In the genomic region with DNA sequence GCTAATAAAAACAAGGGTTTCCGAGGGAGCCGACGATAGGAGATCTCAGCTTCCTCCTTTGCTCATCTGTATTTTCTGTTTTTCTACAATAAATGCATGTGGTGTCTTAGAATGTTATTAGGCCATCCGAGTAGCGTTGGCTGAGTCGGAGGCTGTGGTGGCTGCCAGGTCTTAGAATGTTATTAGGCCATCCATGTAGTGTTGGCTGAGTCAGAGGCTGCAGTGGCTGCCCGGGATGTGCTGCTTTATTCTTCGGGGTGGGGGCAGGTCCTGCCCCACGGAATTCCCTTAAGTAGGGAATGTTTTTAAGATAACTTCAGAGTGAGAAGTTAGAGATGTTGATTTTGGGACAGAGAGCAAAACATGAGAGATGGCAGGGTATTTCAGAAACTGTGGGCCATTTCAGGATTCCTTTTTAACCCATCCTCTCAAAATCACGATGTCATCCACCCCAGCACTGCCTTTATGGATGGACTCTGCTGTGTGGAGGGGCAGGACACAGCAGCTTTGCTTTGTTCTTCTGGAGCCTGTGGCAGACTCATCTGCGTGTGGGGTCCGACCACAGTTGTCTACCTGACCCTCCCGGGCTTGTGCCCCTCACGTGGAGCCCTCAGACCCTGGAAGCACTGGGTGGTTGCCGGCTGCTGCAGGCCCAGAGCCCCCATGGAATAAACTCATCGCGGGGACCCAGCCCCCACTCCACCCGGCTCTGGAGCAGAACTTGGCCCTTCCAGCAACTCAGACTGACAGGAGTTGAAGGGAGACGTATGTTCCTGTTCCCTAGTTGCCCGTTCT, we compare ENCODE assay signal across 13 cellular contexts. TPM values are rescaled to one million over a fixed set of nuclear protein-coding genes. Genes with fewer than 3 reads are reported as not detected.
DNase-seq lines count a peak whose midpoint lies in the region; ATAC-seq and TF ChIP-seq lines count a peak whose summit lies in the region.
"Had no signal": no experiment of that assay in that cellular context is flagged by ENCODE, and none has a peak within 500 bp of the region (broad histone marks: within the 10 kb centered on the region; RNA-seq: fewer than 3 reads in every experiment).

No MANE protein-coding gene starts in this region.

- H3K27ac Mint-ChIP-seq in effector memory CD8-positive, alpha-beta T cell = no peak overlapping the region
- H3K27ac Mint-ChIP-seq: T-helper 2 cell treated with Interferon-gamma antibody and Interleukin-4, amounts not matched to agents 5 μg/mL and 100 μg/mL, for 36 hours had no signal

- peak; percentile 57 for ATAC-seq in left lung
- no peak for ATAC-seq in effector memory CD8-positive, alpha-beta T cell (replicated peaks)
- ATAC-seq in HG02571 (IDR thresholded peaks at IDR 0.05; ENCODE audit: unreplicated experiment) = no peak

- H3K9me3 Mint-ChIP-seq in effector memory CD8-positive, alpha-beta T cell = no peaks in the 10 kb centered on the region
- H3K9me3 Mint-ChIP-seq: T-helper 2 cell treated with Interferon-gamma antibody and Interleukin-4, amounts not matched to agents 5 μg/mL and 100 μg/mL, for 36 hours had no signal

- peaks cover 34% of the 10 kb centered on the region for H3K36me3 Mint-ChIP-seq in effector memory CD8-positive, alpha-beta T cell (ENCODE audit: insufficient read depth)

- TF ChIP-seq CTCF in choroid plexus epithelial cell (conservative IDR thresholded peaks at IDR 0.05; ENCODE audit: low read depth, low read length) (no peak), left lung (IDR thresholded peaks at IDR 0.05) (no peak)

- H3K4me3 Mint-ChIP-seq in effector memory CD8-positive, alpha-beta T cell = no peak overlapping the region
- H3K4me3 Mint-ChIP-seq: T-helper 2 cell treated with Interferon-gamma antibody and Interleukin-4, amounts not matched to agents 5 μg/mL and 100 μg/mL, for 36 hours had no signal

- DNase-seq in A172 (ENCODE audit: low spot score) (peak; percentile 69), HT1080 (ENCODE audit: low read depth) (peak; percentile 53), choroid plexus epithelial cell (ENCODE audit: low read depth) (peak; percentile 74), left lung (peak in 1 of 2 donors; percentile 58), DMS53 treated with DMSO at 0.1 percent for 48 hours (lab: John Stamatoyannopoulos, UW; ENCODE audit: unreplicated experiment) (no peak)
- DNase-seq in effector memory CD8-positive, alpha-beta T cell = no peak
- DNase-seq in effector memory CD4-positive, alpha-beta T cell = no peak
- DNase-seq: activated CD8-positive, alpha-beta memory T cell treated with anti-CD3 and anti-CD28 coated beads, Interleukin-2, amount 50 U/mL, for 4 hours; NCI-H1092 had no signal

- H3K36me3 ChIP-seq in left lung = peaks cover 0 to 79% of the 10 kb centered on the region in 2 donors
- peaks cover 76% of the 10 kb centered on the region for H3K36me3 ChIP-seq in effector memory CD4-positive, alpha-beta T cell (ENCODE audit: control insufficient read depth, insufficient read depth, low read length)

- H3K9me3 ChIP-seq in left lung = no peaks in the 10 kb centered on the region
- H3K9me3 ChIP-seq in effector memory CD4-positive, alpha-beta T cell (ENCODE audit: control insufficient read depth, low read length) = no peaks in the 10 kb centered on the region

- H3K4me1 Mint-ChIP-seq in effector memory CD8-positive, alpha-beta T cell (ENCODE audit: low read depth in 2 of 2) = peaks cover 17 to 19% of the 10 kb centered on the region in 2 donors

- no peaks in the 10 kb centered on the region for H3K27me3 ChIP-seq in left lung
- no peaks in the 10 kb centered on the region for H3K27me3 ChIP-seq in effector memory CD4-positive, alpha-beta T cell (replicated peaks; ENCODE audit: control insufficient read depth, insufficient read depth, low read length, poor library complexity, severe bottlenecking)
- H3K27me3 ChIP-seq: cardiac muscle cell had no signal

- no peak overlapping the region for H3K4me3 ChIP-seq in choroid plexus epithelial cell (ENCODE audit: low read depth, low read length)
- no peak overlapping the region for H3K4me3 ChIP-seq in left lung
- no peak overlapping the region for H3K4me3 ChIP-seq in effector memory CD4-positive, alpha-beta T cell (ENCODE audit: insufficient read depth, low read depth, low read length, poor library complexity, severe bottlenecking)
- H3K4me3 ChIP-seq: cardiac muscle cell had no signal

- peaks cover 0 to 3% of the 10 kb centered on the region in 2 donors for H3K4me1 ChIP-seq in left lung
- no peaks in the 10 kb centered on the region for H3K4me1 ChIP-seq in effector memory CD4-positive, alpha-beta T cell (ENCODE audit: control insufficient read depth, insufficient read depth, low read length, poor library complexity, severe bottlenecking)

- intact Hi-C loops in left lung (cut with DNase I) = no loop called here

- H3K27me3 Mint-ChIP-seq in effector memory CD8-positive, alpha-beta T cell = no peaks in the 10 kb centered on the region

- H3K27ac ChIP-seq in left lung = no peak overlapping the region
- H3K27ac ChIP-seq in effector memory CD4-positive, alpha-beta T cell (ENCODE audit: insufficient read depth, low read length, poor library complexity, severe bottlenecking) = no peak overlapping the region
- H3K27ac ChIP-seq: cardiac muscle cell had no signal

RNA-seq across cellular contexts. Expression of gene OSBPL2, which starts 20.4 kb away (rescaled TPM):
- total RNA-seq in A172 (2014; rRNA removed; shearing (Covaris generic)) = 20.1 TPM in 2 replicates
- 13.4 and 17.6 TPM in 2 replicates for total RNA-seq in HT1080 (2014; rRNA removed; shearing (Covaris generic))
- polyA plus RNA-seq in HT1080 (2015; cell fraction: cytosol; rRNA removed) = 11.6 and 13.5 TPM in 2 replicates
- polyA plus RNA-seq in HT1080 (2015; cell fraction: nucleus; rRNA removed) = 24.9 and 32.0 TPM in 2 replicates
- 10 to 100 TPM; 40.1 to 47.3 TPM for total RNA-seq in left lung

RNA-seq across cellular contexts. Expression of gene HRH3, which starts 38.6 kb away (rescaled TPM):
- total RNA-seq in A172 (2014; rRNA removed; shearing (Covaris generic)) = not detected in 2 replicates
- total RNA-seq in HT1080 (2014; rRNA removed; shearing (Covaris generic)) = not detected in 2 replicates
- polyA plus RNA-seq in HT1080 (2015; cell fraction: cytosol; rRNA removed) = not detected in 2 replicates
- not detected in 2 replicates for polyA plus RNA-seq in HT1080 (2015; cell fraction: nucleus; rRNA removed)
- not detected for total RNA-seq in left lung
- total RNA-seq: A673, cardiac muscle cell had no signal
- polyA plus RNA-seq: cardiac muscle cell had no signal

RNA-seq across cellular contexts. Expression of gene ADRM1, which starts 44.1 kb away (rescaled TPM):
- total RNA-seq in A172 (2014; rRNA removed; shearing (Covaris generic)) = 329 and 402 TPM in 2 replicates
- 450 and 452 TPM in 2 replicates for total RNA-seq in HT1080 (2014; rRNA removed; shearing (Covaris generic))
- polyA plus RNA-seq in HT1080 (2015; cell fraction: cytosol; rRNA removed) = 177 and 219 TPM in 2 replicates
- polyA plus RNA-seq in HT1080 (2015; cell fraction: nucleus; rRNA removed) = 160 and 162 TPM in 2 replicates
- 10 to 100 TPM; 60.1 to 96.9 TPM for total RNA-seq in left lung

Comparison
In these comparisons a context has a peak if more than half of its experiments do, and no peak if none do; other contexts are left out.
1. DNase-seq: peak in A172 (single experiment), HT1080 (single experiment) and choroid plexus epithelial cell (single experiment); none in effector memory CD8-positive, alpha-beta T cell (0 of 3), effector memory CD4-positive, alpha-beta T cell (0 of 3) and DMS53 treated with DMSO at 0.1 percent for 48 hours (single experiment).